Comparison of ENCODE assay signal across 2 cellular contexts in genomic region chr14:68521952-68522509, GRCh38.
TF ChIP-seq lines count a peak whose summit lies in the region.

No MANE protein-coding gene starts in this region.

TF ChIP-seq in IMR-90, 13 proteins besides CTCF, POLR2A, EP300 and RAD21:
- TF ChIP-seq NFE2L2 (IDR thresholded peaks at IDR 0.05; ENCODE audit: low read depth, low read length) (no peak), MXI1 (IDR thresholded peaks at IDR 0.05; ENCODE audit: borderline replicate concordance, low read depth, low read length) (no peak)

TF ChIP-seq in H1, 55 proteins besides CTCF, POLR2A, EP300 and RAD21:
- TF ChIP-seq EZH2 (IDR thresholded peaks at IDR 0.05; ENCODE audit: low read depth, low read length, severe bottlenecking), result no peak
- no peak for TF ChIP-seq PHF8 (conservative IDR thresholded peaks at IDR 0.05; ENCODE audit: low read depth, low read length)
- TF ChIP-seq CHD7 (IDR thresholded peaks at IDR 0.05; ENCODE audit: insufficient replicate concordance, low read length), result no peak
- no peak for TF ChIP-seq TAF1 (IDR thresholded peaks at IDR 0.05; ENCODE audit: low read depth, low read length)
- no peak for TF ChIP-seq SIN3A (conservative IDR thresholded peaks at IDR 0.05 in 1 of 2, IDR thresholded peaks at IDR 0.05 in 1 of 2; ENCODE audit: low read depth in 1 of 2, low read length in 2 of 2)
- no peak for TF ChIP-seq HDAC6 (IDR thresholded peaks at IDR 0.05; ENCODE audit: low read depth, low read length)
- TF ChIP-seq BCL11A (IDR thresholded peaks at IDR 0.05; ENCODE audit: low read depth in 2 of 2, low read length in 2 of 2), result no peak
- no peak for TF ChIP-seq GABPA (IDR thresholded peaks at IDR 0.05; ENCODE audit: borderline replicate concordance, insufficient read depth, low read length)
- no peak for TF ChIP-seq BACH1 (IDR thresholded peaks at IDR 0.05; ENCODE audit: low read length)
- TF ChIP-seq YY1 (IDR thresholded peaks at IDR 0.05; ENCODE audit: low read depth, low read length), result no peak
- TF ChIP-seq POU5F1 (IDR thresholded peaks at IDR 0.05; ENCODE audit: low read depth, low read length), result no peak
- TF ChIP-seq TBP (IDR thresholded peaks at IDR 0.05; ENCODE audit: low read depth, low read length), result no peak
- no peak for TF ChIP-seq TEAD4 (IDR thresholded peaks at IDR 0.05; ENCODE audit: low read depth, low read length)
- TF ChIP-seq FOSL1 (IDR thresholded peaks at IDR 0.05; ENCODE audit: insufficient read depth, low read depth, low read length), result no peak
- no peak for TF ChIP-seq CEBPB (IDR thresholded peaks at IDR 0.05; ENCODE audit: low read depth, low read length)
- no peak for TF ChIP-seq RBBP5 (IDR thresholded peaks at IDR 0.05; ENCODE audit: borderline replicate concordance, low read depth, low read length)
- TF ChIP-seq ATF2 (IDR thresholded peaks at IDR 0.05; ENCODE audit: low read length), result no peak
- no peak for TF ChIP-seq KDM4A (IDR thresholded peaks at IDR 0.05; ENCODE audit: low read depth, low read length, severe bottlenecking)
TF ChIP-seq in H1: peak in this region for 0.
